ENCODE assay signal across 25 cellular contexts in the genomic region with DNA sequence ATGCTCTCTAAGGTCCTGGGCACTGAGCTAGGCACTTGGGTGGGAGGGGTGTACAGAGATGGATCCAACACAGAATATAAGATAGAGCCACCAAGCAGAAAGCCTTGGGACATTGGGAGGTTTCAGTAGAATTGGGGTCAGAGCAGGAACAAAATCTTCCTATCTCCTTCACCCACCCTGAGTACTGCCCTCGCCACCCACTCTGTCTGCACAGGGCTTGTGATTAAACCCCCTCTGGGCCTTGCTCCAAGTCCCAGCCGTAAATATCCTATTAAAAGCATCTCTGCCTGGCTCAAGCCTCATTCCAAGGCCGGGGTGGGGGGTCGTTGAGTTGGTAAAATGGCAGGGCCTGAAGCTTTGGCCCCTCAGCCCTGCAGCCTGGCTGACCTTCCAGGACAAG.
A peak's percentile ranks its signal among the peaks of the same experiment; 100 is the strongest.
DNase-seq lines count a peak whose midpoint lies in the region; ATAC-seq, FAIRE-seq and TF ChIP-seq lines count a peak whose summit lies in the region.
"Had no signal": no experiment of that assay in that cellular context is flagged by ENCODE, and none has a peak within 500 bp of the region (broad histone marks: within the 10 kb centered on the region; RNA-seq: fewer than 3 reads in every experiment).

No MANE protein-coding gene starts in this region.

- TF ChIP-seq CTCF in HEK293 (tag by site-specific recombination; IDR thresholded peaks at IDR 0.05) (no peak), kidney (IDR thresholded peaks at IDR 0.05; ENCODE audit: borderline replicate concordance, extremely low read depth, insufficient read depth) (no peak), spleen (IDR thresholded peaks at IDR 0.05 in 8 of 11, conservative IDR thresholded peaks at IDR 0.05 in 3 of 11) (no peak)

- H3K9ac ChIP-seq in kidney (ENCODE audit: low read length in 2 of 2) = no peak overlapping the region
- H3K9ac ChIP-seq: BLaER1 had no signal

- DNase-seq in kidney = peak; percentile 15
- peak; percentile 31 for DNase-seq in spleen
- DNase-seq: 8988T; ACHN; BE2C; C1 segment of cervical spinal cord; CD4-positive, alpha-beta memory T cell; CD4-positive, CD25-positive, alpha-beta regulatory T cell; CD8-positive, alpha-beta memory T cell; COR-L47; DMS 273 treated with DMSO at 0.1 percent for 48 hours; DMS153; DMS53; DMS79; DND-41; EL; GDM1 had no signal

- H3K27ac ChIP-seq in HEK293 (ENCODE audit: extremely low read depth, low read depth, low read length) (no peak overlapping the region), kidney (ENCODE audit: low read depth in 2 of 2, low read length in 2 of 2) (no peak overlapping the region), spleen (no peak overlapping the region)
- H3K27ac ChIP-seq: BLaER1 had no signal

- 45 to 78% (median 71%) methylated on average over 4 of the region's 4 CpGs for WGBS in spleen, 5 donors

- H3K4me3 ChIP-seq in HEK293 (ENCODE audit: low read depth, low read length) (no peak overlapping the region), kidney (ENCODE audit: low read length in 2 of 2) (no peak overlapping the region), spleen (no peak overlapping the region)
- H3K4me3 ChIP-seq: BLaER1, GM12878 had no signal

- H3K9me3 ChIP-seq in HEK293 (ENCODE audit: control insufficient read depth, insufficient read depth, low read depth, low read length) = no peaks in the 10 kb centered on the region
- no peaks in the 10 kb centered on the region for H3K9me3 ChIP-seq in kidney (ENCODE audit: control insufficient read depth in 1 of 2, low read length in 2 of 2)
- H3K9me3 ChIP-seq in spleen = no peaks in the 10 kb centered on the region
- H3K9me3 ChIP-seq: BE2C, BLaER1 had no signal

- intact Hi-C loops in kidney (cut with DNase I) = no loop called here
- intact Hi-C loops in spleen (cut with DNase I; ENCODE audit: low total_unique reads) = no loop called here

- no peak for FAIRE-seq in kidney (lab: Jason Lieb, UNC)
- FAIRE-seq: A204.1, GM12878, GM12892, GM18507 had no signal

- CTCF ChIA-PET in HEK293 (lab: Yijun Ruan, JAX) = no interaction called here

- H3K36me3 ChIP-seq in HEK293 (ENCODE audit: control insufficient read depth in 2 of 2, insufficient read depth in 1 of 2, low read length in 2 of 2) (no peaks in the 10 kb centered on the region), kidney (ENCODE audit: control insufficient read depth in 1 of 2, insufficient read depth in 2 of 2, low read length in 2 of 2) (no peaks in the 10 kb centered on the region), spleen (no peaks in the 10 kb centered on the region)
- H3K36me3 ChIP-seq: BE2C, BLaER1 had no signal

- POLR2A ChIA-PET in HEK293 (lab: Yijun Ruan, JAX) = no interaction called here

- H3K4me1 ChIP-seq in HEK293 (ENCODE audit: control insufficient read depth, insufficient read depth, low read length) (no peaks in the 10 kb centered on the region), kidney (ENCODE audit: control insufficient read depth in 1 of 2, insufficient read depth in 1 of 2, low read depth in 1 of 2, low read length in 2 of 2) (no peaks in the 10 kb centered on the region), spleen (peaks cover 0 to 13% (median 0%) of the 10 kb centered on the region in 6 donors)
- H3K4me1 ChIP-seq: BLaER1 had no signal

- H3K27me3 ChIP-seq in spleen (replicated peaks in 1 of 7) = peaks cover 0 to 41% (median 0%) of the 10 kb centered on the region in 7 donors
- H3K27me3 ChIP-seq: BE2C, BLaER1 had no signal

- no peak for ATAC-seq in GM18858 (IDR thresholded peaks at IDR 0.05; ENCODE audit: unreplicated experiment)
- no peak for ATAC-seq in GM18873 (IDR thresholded peaks at IDR 0.05; ENCODE audit: low FRiP score, unreplicated experiment)
- ATAC-seq: GM12878 had no signal

- no peak for TF ChIP-seq POLR2A in spleen (IDR thresholded peaks at IDR 0.05)

TF ChIP-seq in HEK293, 187 proteins besides CTCF, POLR2A, EP300 and RAD21:
- TF ChIP-seq ZFHX2 (tag by site-specific recombination; conservative IDR thresholded peaks at IDR 0.05) = peak; percentile 79
- TF ChIP-seq ZNF529 (tag by site-specific recombination; IDR thresholded peaks at IDR 0.05; ENCODE audit: insufficient replicate concordance) = no peak
- TF ChIP-seq ZNF555 (tag by site-specific recombination; conservative IDR thresholded peaks at IDR 0.05) = no peak
- TF ChIP-seq EGR2 (tag by site-specific recombination; IDR thresholded peaks at IDR 0.05; ENCODE audit: low read depth) = peak; percentile 68
TF ChIP-seq in HEK293: peak in this region for 2.
